Comparison of ENCODE assay signal across 19 cellular contexts in the genomic region with DNA sequence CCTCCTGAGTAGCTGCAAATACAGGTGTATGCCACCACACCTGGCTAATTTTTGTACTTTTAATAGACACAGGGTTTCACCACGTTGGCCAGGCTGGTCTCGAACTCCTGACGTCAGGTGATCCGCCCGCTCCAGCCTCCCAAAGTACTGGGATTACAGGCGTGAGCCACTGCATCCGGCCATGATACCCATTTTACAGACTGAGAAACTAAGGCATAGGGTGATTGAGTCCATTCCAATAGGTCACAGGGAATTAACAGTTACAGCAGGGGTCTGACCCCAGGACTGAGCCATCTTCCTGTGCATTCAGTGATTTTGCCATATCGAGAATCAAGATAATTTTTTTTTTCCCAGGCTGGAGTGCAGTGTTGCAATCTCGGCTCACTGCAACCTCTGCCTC. TPM values are rescaled to one million over a fixed set of nuclear protein-coding genes. Genes with fewer than 3 reads are reported as not detected.
A peak's percentile ranks its signal among the peaks of the same experiment; 100 is the strongest.
DNase-seq lines count a peak whose midpoint lies in the region; ATAC-seq, FAIRE-seq and TF ChIP-seq lines count a peak whose summit lies in the region.
"Had no signal": no experiment of that assay in that cellular context is flagged by ENCODE, and none has a peak within 500 bp of the region (broad histone marks: within the 10 kb centered on the region; RNA-seq: fewer than 3 reads in every experiment).

No MANE protein-coding gene starts in this region.

- no peak for TF ChIP-seq EP300 in HepG2 (IDR thresholded peaks at IDR 0.05; ENCODE audit: low read depth in 2 of 2, low read length in 2 of 2)
- no peak for TF ChIP-seq EP300 in HepG2 (CRISPR knock-in tag; IDR thresholded peaks at IDR 0.05; ENCODE audit: borderline replicate concordance)
- TF ChIP-seq EP300 in stomach (IDR thresholded peaks at IDR 0.05) = no peak

- no peak for TF ChIP-seq RAD21 in HepG2 (CRISPR knock-in tag; IDR thresholded peaks at IDR 0.05)

- TF ChIP-seq CTCF in HepG2 (CRISPR knock-in tag; IDR thresholded peaks at IDR 0.05) = no peak
- TF ChIP-seq CTCF in right lobe of liver (IDR thresholded peaks at IDR 0.05) = no peak
- TF ChIP-seq CTCF in stomach (IDR thresholded peaks at IDR 0.05) = no peak

- H3K27me3 ChIP-seq in HepG2 (ENCODE audit: control insufficient read depth in 1 of 2, insufficient read depth in 2 of 2, low read length in 2 of 2) (peaks cover 4 to 35% of the 10 kb centered on the region in 2 experiments; a peak in 3 of 5 replicates), right lobe of liver (no peaks in the 10 kb centered on the region), stomach (peaks cover 0 to 10% (median 0%) of the 10 kb centered on the region in 3 donors)
- H3K27me3 ChIP-seq: BLaER1 had no signal

- CTCF ChIA-PET in HepG2 (lab: Yijun Ruan, JAX; ENCODE audit: low intra/inter-chr PET ratio, low total read pairs) = no interaction called here

- WGBS in HepG2 (ENCODE audit: low lambda C conversion rate) = 49% methylated on average over 9 of the region's 9 CpGs
- WGBS in right lobe of liver (ENCODE audit: insufficient coverage, low coverage, low lambda C conversion rate, missing lambda C conversion rate) = 89% methylated on average over 8 of the region's 9 CpGs
- 92 to 98% (median 95%) methylated on average over 9 of the region's 9 CpGs for WGBS in stomach, 5 donors

- in situ Hi-C loops in HepG2 (cut with HindIII; ENCODE audit: extremely low pct_ligation_motif_present, low pct_unique_long_range_greater_than_20kb) = no loop called here

- DNase-seq in HepG2 (ENCODE audit: low spot score) (no peak), right lobe of liver (no peak), left lobe of liver (ENCODE audit: low spot score) (peak; percentile 15), stomach (peak; percentile 1), kidney tubule cell (ENCODE audit: low spot score) (no peak)
- DNase-seq in activated CD4-positive, alpha-beta T cell treated with anti-CD3 and anti-CD28 coated beads, Interleukin-2, amount 50 U/mL, for 4 hours = no peak
- DNase-seq: Caco-2; CD4-positive, CD25-positive, alpha-beta regulatory T cell; CD8-positive, alpha-beta T cell; DMS153; DND-41; GOT3; HFFc6 had no signal

- ATAC-seq in HepG2 (no peak), right lobe of liver (no peak), left lobe of liver (no peak)
- ATAC-seq: CD8-positive, alpha-beta T cell had no signal

- no peaks in the 10 kb centered on the region for H3K36me3 ChIP-seq in HepG2 (replicated peaks in 1 of 2; ENCODE audit: control insufficient read depth in 1 of 2, insufficient read depth in 2 of 2, low read length in 2 of 2)
- no peaks in the 10 kb centered on the region for H3K36me3 ChIP-seq in right lobe of liver
- H3K36me3 ChIP-seq in stomach = no peaks in the 10 kb centered on the region
- H3K36me3 ChIP-seq: BLaER1, HAP-1 had no signal

- no peak overlapping the region for H3K4me2 ChIP-seq in HepG2 (ENCODE audit: low read depth, low read length)
- H3K4me2 ChIP-seq: BLaER1 had no signal

- no peaks in the 10 kb centered on the region for H3K9me3 ChIP-seq in HepG2 (ENCODE audit: low read length)
- H3K9me3 ChIP-seq in right lobe of liver = no peaks in the 10 kb centered on the region
- H3K9me3 ChIP-seq in stomach = no peaks in the 10 kb centered on the region
- H3K9me3 ChIP-seq: BLaER1, Caco-2, HAP-1 had no signal

- intact Hi-C loops in HepG2 (cut with micrococcal nuclease; ENCODE audit: unreplicated experiment) (no loop called here), right lobe of liver (cut with DNase I) (no loop called here), stomach (cut with DNase I; ENCODE audit: low total_unique reads) (no loop called here)

- no peak overlapping the region for H2AFZ ChIP-seq in HepG2 (ENCODE audit: low read length)

- no TSS peak for BruUV-seq in HepG2 (replicated peaks; lab: Mats Ljungman, UMichigan)

- H3K4me3 ChIP-seq in HepG2 (replicated peaks in 1 of 3; ENCODE audit: insufficient read depth in 1 of 3, low read depth in 2 of 3, low read length in 3 of 3) = no peak overlapping the region
- no peak overlapping the region for H3K4me3 ChIP-seq in right lobe of liver
- H3K4me3 ChIP-seq in stomach = no peak overlapping the region
- H3K4me3 ChIP-seq: BLaER1, HAP-1 had no signal

- no peak overlapping the region for H3K9ac ChIP-seq in HepG2 (ENCODE audit: insufficient read depth, low read depth, low read length)
- H3K9ac ChIP-seq: BLaER1 had no signal

- H3K4me1 ChIP-seq in HepG2 (ENCODE audit: insufficient read depth, low read length) = no peaks in the 10 kb centered on the region
- no peaks in the 10 kb centered on the region for H3K4me1 ChIP-seq in right lobe of liver
- H3K4me1 ChIP-seq in stomach = no peaks in the 10 kb centered on the region
- H3K4me1 ChIP-seq: Caco-2, HAP-1 had no signal

- H4K20me1 ChIP-seq in HepG2 (ENCODE audit: insufficient read depth, low read length) = no peaks in the 10 kb centered on the region
- H4K20me1 ChIP-seq: BLaER1 had no signal

- no peaks in the 10 kb centered on the region for H3K79me2 ChIP-seq in HepG2 (ENCODE audit: insufficient read depth, low read length)

- FAIRE-seq in HepG2 (lab: Jason Lieb, UNC) = no peak
- FAIRE-seq: G401.6, GM12892, H54 had no signal

- POLR2A ChIA-PET in HepG2 (lab: Yijun Ruan, JAX) = no interaction called here

- TF ChIP-seq POLR2A in HepG2 (IDR thresholded peaks at IDR 0.05; ENCODE audit: insufficient read depth in 1 of 2, low read depth in 2 of 2, low read length in 2 of 2) (no peak), right lobe of liver (IDR thresholded peaks at IDR 0.05) (no peak), stomach (IDR thresholded peaks at IDR 0.05) (no peak)

- H3K27ac ChIP-seq in HepG2 (ENCODE audit: extremely low read length, insufficient read depth, low read length) (no peak overlapping the region), right lobe of liver (no peak overlapping the region), stomach (no peak overlapping the region)
- H3K27ac ChIP-seq: BLaER1, C4-2B had no signal

TF ChIP-seq in HepG2, 621 proteins besides CTCF, POLR2A, EP300 and RAD21:
- TF ChIP-seq ZNF230 (CRISPR knock-in tag; IDR thresholded peaks at IDR 0.05) = no peak
- TF ChIP-seq ZNF629 (CRISPR knock-in tag; conservative IDR thresholded peaks at IDR 0.05) = 0 out of 2 replicates have a peak, but pooled peaks have one; percentile 38
TF ChIP-seq in HepG2: peak in this region for 1.

RNA-seq across cellular contexts. Expression of a gene that starts 12.3 kb away (rescaled TPM):
- total RNA-seq in HepG2 (2016; rRNA removed; fragmentation: Illumina TruSeq; extraction: Trizol) (not detected in 2 replicates), right lobe of liver (1 to 10 TPM; 3.2 to 8.2 (median 5.4) TPM), left lobe of liver (5.8 TPM), stomach (100 to 1,000 TPM in 2 of 5 donors, 10 to 100 TPM in 3; 58.6 to 169 (median 80.5) TPM)
- not detected in 2 replicates for total RNA-seq in HepG2 (2016; cell fraction: cytosol; rRNA removed; fragmentation: Illumina TruSeq; extraction: Trizol; ENCODE audit: low read depth)
- not detected in 2 replicates for total RNA-seq in HepG2 (2016; cell fraction: insoluble cytoplasmic fraction; rRNA removed; fragmentation: Illumina TruSeq; extraction: Trizol)
- not detected in 2 replicates for total RNA-seq in HepG2 (2016; cell fraction: membrane; rRNA removed; fragmentation: Illumina TruSeq; extraction: Trizol)
- total RNA-seq in HepG2 (2016; cell fraction: nucleus; rRNA removed; fragmentation: Illumina TruSeq; extraction: Trizol) = not detected in 2 replicates
- polyA plus RNA-seq in HepG2 (2011; rRNA removed) (0.08 TPM in 1 of 2 replicates, not detected in the other), stomach (10 to 100 TPM; 21.3 to 41.2 (median 34.6) TPM)
- polyA plus RNA-seq in HepG2 (2011; cell fraction: cytosol; rRNA removed) = 0.04 and 0.05 TPM in 2 replicates
- 0.02 TPM in 1 of 2 replicates, not detected in the other for polyA plus RNA-seq in HepG2 (2011; cell fraction: nucleus; rRNA removed)
- 0.08 TPM in 2 replicates for polyA plus RNA-seq in HepG2 (2012)
- polyA plus RNA-seq in HepG2 (2016; cell fraction: cytosol; fragmentation: Illumina TruSeq; extraction: Trizol; ENCODE audit: low read depth) = not detected in 2 replicates
- polyA plus RNA-seq in HepG2 (2016; cell fraction: insoluble cytoplasmic fraction; fragmentation: Illumina TruSeq; extraction: Trizol; ENCODE audit: low read depth) = not detected in 2 replicates
- polyA plus RNA-seq in HepG2 (2016; cell fraction: membrane; fragmentation: Illumina TruSeq; extraction: Trizol; ENCODE audit: low read depth) = not detected in 2 replicates
- not detected in 2 replicates for polyA plus RNA-seq in HepG2 (2016; cell fraction: nucleus; fragmentation: Illumina TruSeq; extraction: Trizol; ENCODE audit: insufficient read depth, low read depth)
- 1.2 and 101 TPM in 2 replicates for polyA minus RNA-seq in HepG2 (2011; rRNA and poly(A)+ RNA removed; ENCODE audit: low replicate concordance)
- 0.49 and 0.53 TPM in 2 replicates for polyA minus RNA-seq in HepG2 (2011; cell fraction: cytosol; rRNA and poly(A)+ RNA removed)
- polyA minus RNA-seq in HepG2 (2011; cell fraction: nucleus; rRNA and poly(A)+ RNA removed) = 0.39 TPM in 1 of 2 replicates, not detected in the other

Comparison
In these comparisons a context has a peak if more than half of its experiments do, and no peak if none do; other contexts are left out.
1. DNase-seq: peak in left lobe of liver (single experiment) and stomach (single experiment); none in HepG2 (single experiment), right lobe of liver (0 of 3), activated CD4-positive, alpha-beta T cell treated with anti-CD3 and anti-CD28 coated beads, Interleukin-2, amount 50 U/mL, for 4 hours (0 of 2) and kidney tubule cell (single experiment).